Comparison of ENCODE assay signal across 14 cellular contexts in the genomic region with DNA sequence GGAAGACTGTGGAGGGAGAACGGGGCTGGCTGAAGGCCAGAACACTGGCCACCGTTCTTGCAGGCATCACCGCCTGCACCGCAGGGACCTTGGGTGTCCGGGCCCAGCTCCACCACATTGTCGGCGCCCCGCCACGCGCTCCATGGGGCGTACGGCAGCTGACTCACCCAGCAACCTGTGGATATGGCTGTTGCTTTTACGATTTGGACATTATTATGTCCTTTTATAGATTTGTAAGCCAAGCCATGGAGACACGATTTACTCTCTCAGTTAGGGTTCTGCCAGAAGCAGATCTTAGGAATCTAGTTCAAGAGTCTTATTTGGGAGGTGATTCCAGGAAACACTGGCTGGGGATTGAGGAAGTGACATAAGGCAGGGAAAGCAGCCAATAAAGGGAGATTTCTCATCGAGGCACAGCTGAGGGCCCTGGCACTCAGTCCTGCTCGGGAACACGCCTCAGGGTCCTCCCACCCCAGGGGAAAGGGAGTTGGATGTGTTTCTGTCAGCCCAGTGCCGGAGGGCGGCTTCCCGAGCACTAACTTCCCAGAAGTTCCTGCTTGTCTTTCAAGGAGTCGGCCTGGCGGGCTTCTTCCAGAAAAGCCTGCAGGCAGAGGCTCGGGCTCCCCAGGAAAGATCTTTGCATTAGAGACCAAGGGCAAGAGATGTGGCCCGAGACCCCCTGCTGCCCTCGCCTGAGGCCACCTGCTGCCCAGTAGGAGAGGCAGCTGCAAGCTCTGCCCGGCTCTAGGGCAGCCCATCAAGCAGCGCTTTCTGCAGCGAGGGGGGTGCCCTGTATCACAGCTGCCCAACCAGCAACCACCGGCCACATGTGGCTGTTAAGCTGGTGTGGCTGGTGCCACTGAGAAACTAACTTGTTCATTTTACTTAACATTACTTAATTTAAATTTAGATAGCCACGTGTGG. TPM values are rescaled to one million over a fixed set of nuclear protein-coding genes. Genes with fewer than 3 reads are reported as not detected.
DNase-seq lines count a peak whose midpoint lies in the region; ATAC-seq, FAIRE-seq and TF ChIP-seq lines count a peak whose summit lies in the region.
"Had no signal": no experiment of that assay in that cellular context is flagged by ENCODE, and none has a peak within 500 bp of the region (broad histone marks: within the 10 kb centered on the region; RNA-seq: fewer than 3 reads in every experiment).

No MANE protein-coding gene starts in this region.

- FAIRE-seq in HepG2 (lab: Jason Lieb, UNC), result no peak
- FAIRE-seq: A549, urothelium cell line had no signal

- CTCF ChIA-PET in HepG2 (lab: Yijun Ruan, JAX; ENCODE audit: low intra/inter-chr PET ratio, low total read pairs), result no interaction called here

- H3K4me3 ChIP-seq in liver (ENCODE audit: low read depth in 1 of 3, low read length in 3 of 3) (no peak overlapping the region), HepG2 (replicated peaks in 1 of 3; ENCODE audit: insufficient read depth in 1 of 3, low read depth in 2 of 3, low read length in 3 of 3) (no peak overlapping the region), ovary (no peak overlapping the region), aorta (ENCODE audit: low read length in 2 of 2) (no peak overlapping the region)
- H3K4me3 ChIP-seq: A549 had no signal

- TF ChIP-seq POLR2A in HepG2 (IDR thresholded peaks at IDR 0.05; ENCODE audit: insufficient read depth in 1 of 2, low read depth in 2 of 2, low read length in 2 of 2), result no peak
- no peak for TF ChIP-seq POLR2A in ovary (IDR thresholded peaks at IDR 0.05)

- TF ChIP-seq CTCF in liver (IDR thresholded peaks at IDR 0.05; ENCODE audit: low read depth, low read length, missing input control), result no peak
- no peak for TF ChIP-seq CTCF in HepG2 (CRISPR knock-in tag; IDR thresholded peaks at IDR 0.05)
- TF ChIP-seq CTCF in ovary (IDR thresholded peaks at IDR 0.05), result no peak

- H3K4me1 ChIP-seq in liver (ENCODE audit: control insufficient read depth in 4 of 4, insufficient read depth in 4 of 4, low read length in 3 of 4), result no peaks in the 10 kb centered on the region
- no peaks in the 10 kb centered on the region for H3K4me1 ChIP-seq in HepG2 (ENCODE audit: insufficient read depth, low read length)
- H3K4me1 ChIP-seq in ovary (ENCODE audit: insufficient read depth), result peaks cover 4% of the 10 kb centered on the region
- H3K4me1 ChIP-seq in aorta (ENCODE audit: control insufficient read depth in 1 of 2, insufficient read depth in 2 of 2, low read length in 2 of 2), result no peaks in the 10 kb centered on the region
- H3K4me1 ChIP-seq: A549 had no signal

- H3K27ac ChIP-seq in liver (ENCODE audit: low read depth in 1 of 2, low read length in 2 of 2) (peak overlapping the region; percentile 18 to 28), HepG2 (ENCODE audit: extremely low read length, insufficient read depth, low read length) (no peak overlapping the region), ovary (no peak overlapping the region), aorta (ENCODE audit: low read depth in 1 of 2, low read length in 2 of 2) (no peak overlapping the region)
- H3K27ac ChIP-seq: A549, KMS-11 had no signal

- TF ChIP-seq EP300 in HepG2 (IDR thresholded peaks at IDR 0.05; ENCODE audit: low read depth in 2 of 2, low read length in 2 of 2) (no peak), HepG2 (CRISPR knock-in tag; IDR thresholded peaks at IDR 0.05; ENCODE audit: borderline replicate concordance) (no peak), ovary (IDR thresholded peaks at IDR 0.05) (no peak)

- no peaks in the 10 kb centered on the region for H3K79me2 ChIP-seq in HepG2 (ENCODE audit: insufficient read depth, low read length)

- 77% methylated on average over 30 of the region's 30 CpGs for WGBS in liver
- WGBS in HepG2 (ENCODE audit: low lambda C conversion rate), result 45% methylated on average over 21 of the region's 30 CpGs
- 32 to 41% (median 38%) methylated on average over 27 to 30 of the region's 30 CpGs for WGBS in ovary, 3 donors
- WGBS in aorta, 2 donors, result 12 to 17% methylated on average over 29 to 30 of the region's 30 CpGs

- TF ChIP-seq RAD21 in liver (IDR thresholded peaks at IDR 0.05) (no peak), HepG2 (CRISPR knock-in tag; IDR thresholded peaks at IDR 0.05) (no peak)

- H3K9me3 ChIP-seq in liver (ENCODE audit: control insufficient read depth in 4 of 4, low read length in 3 of 4), result no peaks in the 10 kb centered on the region
- H3K9me3 ChIP-seq in HepG2 (ENCODE audit: low read length), result no peaks in the 10 kb centered on the region
- no peaks in the 10 kb centered on the region for H3K9me3 ChIP-seq in ovary
- peaks cover 2% of the 10 kb centered on the region for H3K9me3 ChIP-seq in aorta (ENCODE audit: control insufficient read depth, low read length)
- H3K9me3 ChIP-seq: A549 had no signal

- H3K27me3 ChIP-seq in liver (ENCODE audit: control insufficient read depth in 4 of 4, insufficient read depth in 4 of 4, low read length in 3 of 4) (no peaks in the 10 kb centered on the region), HepG2 (ENCODE audit: control insufficient read depth in 1 of 2, insufficient read depth in 2 of 2, low read length in 2 of 2) (peaks cover 3 to 18% of the 10 kb centered on the region in 2 experiments; a peak in 4 of 5 replicates), ovary (no peaks in the 10 kb centered on the region), aorta (ENCODE audit: control insufficient read depth in 1 of 2, insufficient read depth in 2 of 2, low read length in 1 of 2) (no peaks in the 10 kb centered on the region)

- no peak for DNase-seq in HepG2 (ENCODE audit: low spot score)
- DNase-seq in Right ventricle myocardium superior, result peak; percentile 83
- peak in 4 of 5 donors; percentile 36 to 47 (median 41) for DNase-seq in ovary
- peak; percentile 82 to 89 for DNase-seq in aorta
- DNase-seq in stimulated activated CD4-positive, alpha-beta T cell treated with anti-CD3 and anti-CD28 coated beads, Interleukin-4, amount 100 ng/mL, for 1 hour, result no peak
- DNase-seq in activated naive CD4-positive, alpha-beta T cell (lab: John Stamatoyannopoulos, UW), result no peak
- DNase-seq: activated CD4-positive, alpha-beta memory T cell treated with anti-CD3 and anti-CD28 coated beads, Interleukin-2, amount 10 ng/mL, durations not matched to agents 7 days and 5 days; activated effector memory CD4-positive, alpha-beta T cell treated with Interleukin-2 at 50 U/mL for 16 hours; T1000 had no signal

- POLR2A ChIA-PET in HepG2 (lab: Yijun Ruan, JAX), result no interaction called here

- no TSS peak for BruUV-seq in HepG2 (replicated peaks; lab: Mats Ljungman, UMichigan)

- no peaks in the 10 kb centered on the region for H3K36me3 ChIP-seq in liver (ENCODE audit: control insufficient read depth in 4 of 4, insufficient read depth in 3 of 4, low read depth in 1 of 4, low read length in 3 of 4)
- no peaks in the 10 kb centered on the region for H3K36me3 ChIP-seq in HepG2 (replicated peaks in 1 of 2; ENCODE audit: control insufficient read depth in 1 of 2, insufficient read depth in 2 of 2, low read length in 2 of 2)
- no peaks in the 10 kb centered on the region for H3K36me3 ChIP-seq in ovary
- H3K36me3 ChIP-seq in aorta (ENCODE audit: control insufficient read depth in 1 of 2, insufficient read depth in 2 of 2, low read length in 1 of 2), result no peaks in the 10 kb centered on the region

- H4K20me1 ChIP-seq in HepG2 (ENCODE audit: insufficient read depth, low read length), result no peaks in the 10 kb centered on the region

- no peak for ATAC-seq in HepG2
- ATAC-seq in Right ventricle myocardium superior (ENCODE audit: poor library complexity), result peak; percentile 94
- peak; percentile 73 for ATAC-seq in aorta (ENCODE audit: low FRiP score)
- ATAC-seq in HG03175 (IDR thresholded peaks at IDR 0.05; ENCODE audit: unreplicated experiment), result no peak
- ATAC-seq: A549 had no signal

- H3K9ac ChIP-seq in liver (ENCODE audit: low read depth in 1 of 2, low read length in 2 of 2), result no peak overlapping the region
- no peak overlapping the region for H3K9ac ChIP-seq in HepG2 (ENCODE audit: insufficient read depth, low read depth, low read length)
- H3K9ac ChIP-seq: KMS-11 had no signal

- in situ Hi-C loops in HepG2 (cut with HindIII; ENCODE audit: extremely low pct_ligation_motif_present, low pct_unique_long_range_greater_than_20kb), result no loop called here

- intact Hi-C loops in HepG2 (cut with micrococcal nuclease; ENCODE audit: unreplicated experiment), result no loop called here
- intact Hi-C loops in Right ventricle myocardium superior (cut with DNase I), result no loop called here
- intact Hi-C loops in ovary (cut with DNase I), result loop anchor here in 1 of 4 donors (5.0 kb wide), 1 partner anchor 557 kb away; no protein-coding TSS in a partner anchor
- intact Hi-C loops in aorta (cut with DNase I), result no loop called here

- no peak overlapping the region for H2AFZ ChIP-seq in HepG2 (ENCODE audit: low read length)

- H3K4me2 ChIP-seq in HepG2 (ENCODE audit: low read depth, low read length), result no peak overlapping the region
- H3K4me2 ChIP-seq: A549, KMS-11 had no signal

RNA-seq across cellular contexts. Expression of gene CRMP1, which starts 52.9 kb away (rescaled TPM):
- total RNA-seq in liver, result under 1 TPM; 0.08 to 0.42 TPM
- polyA plus RNA-seq in liver, result under 1 TPM; 0.06 to 0.15 TPM
- not detected in 2 replicates for total RNA-seq in HepG2 (2016; rRNA removed; fragmentation: Illumina TruSeq; extraction: Trizol)
- total RNA-seq in HepG2 (2016; cell fraction: cytosol; rRNA removed; fragmentation: Illumina TruSeq; extraction: Trizol; ENCODE audit: low read depth), result not detected in 2 replicates
- not detected in 2 replicates for total RNA-seq in HepG2 (2016; cell fraction: insoluble cytoplasmic fraction; rRNA removed; fragmentation: Illumina TruSeq; extraction: Trizol)
- not detected in 2 replicates for total RNA-seq in HepG2 (2016; cell fraction: membrane; rRNA removed; fragmentation: Illumina TruSeq; extraction: Trizol)
- not detected in 2 replicates for total RNA-seq in HepG2 (2016; cell fraction: nucleus; rRNA removed; fragmentation: Illumina TruSeq; extraction: Trizol)
- not detected in 2 replicates for polyA plus RNA-seq in HepG2 (2011; rRNA removed)
- polyA plus RNA-seq in HepG2 (2011; cell fraction: cytosol; rRNA removed), result not detected in 2 replicates
- not detected in 2 replicates for polyA plus RNA-seq in HepG2 (2011; cell fraction: nucleus; rRNA removed)
- polyA plus RNA-seq in HepG2 (2012), result 1.7 and 1.9 TPM in 2 replicates
- polyA plus RNA-seq in HepG2 (2016; cell fraction: cytosol; fragmentation: Illumina TruSeq; extraction: Trizol; ENCODE audit: low read depth), result not detected in 2 replicates
- not detected in 2 replicates for polyA plus RNA-seq in HepG2 (2016; cell fraction: insoluble cytoplasmic fraction; fragmentation: Illumina TruSeq; extraction: Trizol; ENCODE audit: low read depth)
- polyA plus RNA-seq in HepG2 (2016; cell fraction: membrane; fragmentation: Illumina TruSeq; extraction: Trizol; ENCODE audit: low read depth), result not detected in 2 replicates
- not detected in 2 replicates for polyA plus RNA-seq in HepG2 (2016; cell fraction: nucleus; fragmentation: Illumina TruSeq; extraction: Trizol; ENCODE audit: insufficient read depth, low read depth)
- not detected in 2 replicates for polyA minus RNA-seq in HepG2 (2011; rRNA and poly(A)+ RNA removed; ENCODE audit: low replicate concordance)
- not detected in 2 replicates for polyA minus RNA-seq in HepG2 (2011; cell fraction: cytosol; rRNA and poly(A)+ RNA removed)
- not detected in 2 replicates for polyA minus RNA-seq in HepG2 (2011; cell fraction: nucleus; rRNA and poly(A)+ RNA removed)
- 1.2 TPM for total RNA-seq in Right ventricle myocardium superior
- 1 to 10 TPM; 1.2 to 5.5 (median 4.2) TPM for total RNA-seq in ovary
- polyA plus RNA-seq in ovary, result 1 to 10 TPM; 3.6 to 4.9 TPM
- 1 to 10 TPM in 1 of 2 donors, under 1 TPM in 1; 0.58 to 2.0 TPM for total RNA-seq in aorta
- polyA plus RNA-seq in aorta, result under 1 TPM in 1 of 2 donors, not detected in 1; 0.05 TPM

Comparison
In these comparisons a context has a peak if more than half of its experiments do, and no peak if none do; other contexts are left out.
1. H3K27ac ChIP-seq: peak in liver (2 of 2); none in HepG2 (single experiment), ovary (0 of 2) and aorta (0 of 2).
2. ATAC-seq: peak in Right ventricle myocardium superior (single experiment) and aorta (single experiment); none in HepG2 (single experiment) and HG03175 (single experiment).
3. DNase-seq: peak in Right ventricle myocardium superior (single experiment), ovary (4 of 5) and aorta (2 of 2); none in HepG2 (single experiment), stimulated activated CD4-positive, alpha-beta T cell treated with anti-CD3 and anti-CD28 coated beads, Interleukin-4, amount 100 ng/mL, for 1 hour (single experiment) and activated naive CD4-positive, alpha-beta T cell (0 of 4).